Comparison of ENCODE assay signal across 12 cellular contexts in the genomic region with DNA sequence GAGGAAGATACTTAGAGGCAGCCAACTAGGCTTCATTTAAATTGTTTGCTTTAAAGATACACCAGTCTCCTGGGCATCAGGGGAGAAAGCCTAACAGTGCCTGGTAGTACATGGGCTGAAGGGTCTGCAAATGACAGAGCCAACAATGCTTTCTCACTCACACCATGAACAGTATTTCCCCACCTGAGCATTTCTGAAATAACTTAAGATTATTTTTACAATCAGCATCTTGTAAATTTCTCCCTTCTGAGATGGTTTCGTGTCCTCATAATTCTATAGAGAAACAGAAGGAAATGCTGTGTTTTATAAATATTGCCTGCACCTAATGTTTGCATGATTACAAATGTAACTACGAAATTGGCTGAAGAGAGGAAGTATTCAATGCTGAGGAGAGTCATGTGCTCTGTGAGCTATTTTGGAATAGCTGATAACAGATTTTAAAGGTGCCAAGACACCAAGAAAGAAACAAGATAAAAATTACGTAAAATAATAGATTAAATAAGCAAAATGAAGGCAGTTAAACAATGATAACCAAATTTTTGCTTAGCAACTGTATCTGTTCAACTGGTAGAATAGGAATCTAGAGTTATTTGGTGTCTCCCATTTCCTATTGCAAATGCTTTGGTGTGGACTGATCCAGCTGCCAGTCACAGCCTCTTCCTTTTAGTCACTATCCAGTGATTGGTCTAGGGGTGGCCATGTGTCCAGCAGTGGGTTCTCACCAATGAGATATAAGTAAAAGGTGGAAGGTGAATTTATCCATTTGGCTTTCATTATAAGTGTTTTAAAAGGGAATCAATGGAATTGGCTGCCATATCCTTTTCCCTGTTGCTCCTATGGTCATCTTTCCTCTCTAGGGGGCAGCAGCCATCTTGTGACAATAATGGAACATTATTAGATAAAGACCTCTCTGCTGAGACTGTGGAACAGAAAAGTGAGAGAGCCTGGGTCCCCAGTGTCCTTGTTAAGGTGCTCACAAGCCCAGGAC.
DNase-seq lines count a peak whose midpoint lies in the region; ATAC-seq and TF ChIP-seq lines count a peak whose summit lies in the region.
"Had no signal": no experiment of that assay in that cellular context is flagged by ENCODE, and none has a peak within 500 bp of the region (broad histone marks: within the 10 kb centered on the region; RNA-seq: fewer than 3 reads in every experiment).

No MANE protein-coding gene starts in this region.

- no peak overlapping the region for H2AFZ ChIP-seq in KMS-11 (ENCODE audit: low read depth)

- POLR2A ChIA-PET in activated CD8-positive, alpha-beta T cell treated with anti-CD3 and anti-CD28 coated beads, Interleukin-2, amount 10 ng/mL, durations not matched to agents 7 days and 5 days (lab: Charles Lee) = no interaction called here

- H3K36me3 ChIP-seq in KMS-11 (ENCODE audit: insufficient read depth) (no peaks in the 10 kb centered on the region), WERI-Rb-1 (no peaks in the 10 kb centered on the region), kidney epithelial cell (ENCODE audit: control insufficient read depth, insufficient read depth, low read length) (no peaks in the 10 kb centered on the region)
- H3K36me3 ChIP-seq: uterus had no signal

- ATAC-seq in esophagus mucosa = no peak
- no peak for ATAC-seq in activated CD8-positive, alpha-beta T cell treated with anti-CD3 and anti-CD28 coated beads, Interleukin-2, amount 10 ng/mL, durations not matched to agents 7 days and 5 days
- ATAC-seq: activated naive CD8-positive, alpha-beta T cell treated with anti-CD3 and anti-CD28 coated beads, Interleukin-2, amount 50 U/mL, for 24 hours had no signal

- H3K36me3 Mint-ChIP-seq in endothelial cell (ENCODE audit: low read depth, unreplicated experiment) = no peaks in the 10 kb centered on the region
- H3K36me3 Mint-ChIP-seq in activated CD8-positive, alpha-beta T cell treated with anti-CD3 and anti-CD28 coated beads, Interleukin-2, amount 10 ng/mL, durations not matched to agents 7 days and 5 days (ENCODE audit: low read depth) = no peaks in the 10 kb centered on the region

- no peak for TF ChIP-seq POLR2A in lower leg skin (IDR thresholded peaks at IDR 0.05)

- no peak overlapping the region for H3K4me2 ChIP-seq in KMS-11

- no peaks in the 10 kb centered on the region for H3K27me3 Mint-ChIP-seq in endothelial cell (ENCODE audit: unreplicated experiment)
- H3K27me3 Mint-ChIP-seq in activated CD8-positive, alpha-beta T cell treated with anti-CD3 and anti-CD28 coated beads, Interleukin-2, amount 10 ng/mL, durations not matched to agents 7 days and 5 days (ENCODE audit: low read depth) = peaks cover 3% of the 10 kb centered on the region

- H3K27me3 ChIP-seq in KMS-11 (ENCODE audit: insufficient read depth, low read depth) (no peaks in the 10 kb centered on the region), WERI-Rb-1 (ENCODE audit: insufficient read depth, low read depth, severe bottlenecking) (no peaks in the 10 kb centered on the region), kidney epithelial cell (ENCODE audit: control insufficient read depth, insufficient read depth, low read length) (no peaks in the 10 kb centered on the region)
- H3K27me3 ChIP-seq: uterus had no signal

- 64 to 66% methylated on average over 3 of the region's 3 CpGs for WGBS in lower leg skin, 2 donors

- CTCF ChIA-PET in activated CD8-positive, alpha-beta T cell treated with anti-CD3 and anti-CD28 coated beads, Interleukin-2, amount 10 ng/mL, durations not matched to agents 7 days and 5 days (lab: Charles Lee) = interaction anchor here (1.2 kb wide), 1 partner anchor 9 kb away, joined by 3 read pairs; no protein-coding TSS in a partner anchor

- no peaks in the 10 kb centered on the region for H3K4me1 Mint-ChIP-seq in endothelial cell (ENCODE audit: unreplicated experiment)
- no peaks in the 10 kb centered on the region for H3K4me1 Mint-ChIP-seq in activated CD8-positive, alpha-beta T cell treated with anti-CD3 and anti-CD28 coated beads, Interleukin-2, amount 10 ng/mL, durations not matched to agents 7 days and 5 days (ENCODE audit: low read depth)
- H3K4me1 Mint-ChIP-seq: activated naive CD8-positive, alpha-beta T cell treated with anti-CD3 and anti-CD28 coated beads, Interleukin-2, amount 50 U/mL, for 24 hours had no signal

- H3K9me3 ChIP-seq in WERI-Rb-1 (ENCODE audit: severe bottlenecking) = no peaks in the 10 kb centered on the region
- H3K9me3 ChIP-seq: uterus had no signal

- intact Hi-C loops in lower leg skin (cut with DNase I; ENCODE audit: low total_unique reads) = no loop called here

- DNase-seq in DMS53 (lab: John Stamatoyannopoulos, UW) = peak; percentile 81
- peak; percentile 47 for DNase-seq in WERI-Rb-1
- no peak for DNase-seq in kidney epithelial cell (ENCODE audit: low read depth)
- DNase-seq in lower leg skin (ENCODE audit: low spot score in 2 of 2) = no peak
- no peak for DNase-seq in endothelial cell (ENCODE audit: low spot score)
- no peak for DNase-seq in activated CD8-positive, alpha-beta T cell treated with anti-CD3 and anti-CD28 coated beads, Interleukin-2, amount 10 ng/mL, durations not matched to agents 7 days and 5 days
- DNase-seq: activated naive CD8-positive, alpha-beta T cell treated with anti-CD3 and anti-CD28 coated beads, Interleukin-2, amount 50 U/mL, for 24 hours; NCI-H774; uterus had no signal

- no peak overlapping the region for H3K9ac ChIP-seq in KMS-11

- no peak overlapping the region for H3K27ac ChIP-seq in KMS-11
- H3K27ac ChIP-seq in WERI-Rb-1 = no peak overlapping the region
- H3K27ac ChIP-seq: uterus had no signal

- no peaks in the 10 kb centered on the region for H4K20me1 ChIP-seq in KMS-11 (ENCODE audit: insufficient read depth)

- H3K9me3 Mint-ChIP-seq in endothelial cell (ENCODE audit: unreplicated experiment) = no peaks in the 10 kb centered on the region
- no peaks in the 10 kb centered on the region for H3K9me3 Mint-ChIP-seq in activated CD8-positive, alpha-beta T cell treated with anti-CD3 and anti-CD28 coated beads, Interleukin-2, amount 10 ng/mL, durations not matched to agents 7 days and 5 days (ENCODE audit: insufficient read depth)
- H3K9me3 Mint-ChIP-seq: activated naive CD8-positive, alpha-beta T cell treated with anti-CD3 and anti-CD28 coated beads, Interleukin-2, amount 50 U/mL, for 24 hours; neural crest cell had no signal

- no peaks in the 10 kb centered on the region for H3K79me2 ChIP-seq in KMS-11 (ENCODE audit: insufficient read depth, low read depth)

- no peak overlapping the region for H3K4me3 ChIP-seq in KMS-11 (IDR thresholded peaks at IDR 0.05; ENCODE audit: insufficient read depth, low read depth, low read length)
- no peak overlapping the region for H3K4me3 ChIP-seq in WERI-Rb-1 (ENCODE audit: low read depth, low read length)
- no peak overlapping the region for H3K4me3 ChIP-seq in kidney epithelial cell (ENCODE audit: low read depth, low read length)
- no peak overlapping the region for H3K4me3 ChIP-seq in lower leg skin (ENCODE audit: low read depth, poor library complexity, severe bottlenecking)
- H3K4me3 ChIP-seq: uterus had no signal

- H3K4me1 ChIP-seq in KMS-11 (ENCODE audit: low read depth, poor library complexity, severe bottlenecking) = no peaks in the 10 kb centered on the region
- H3K4me1 ChIP-seq: uterus had no signal

- TF ChIP-seq CTCF in KMS-11 (conservative IDR thresholded peaks at IDR 0.05; ENCODE audit: low read depth, low read length) (peak; percentile 32), WERI-Rb-1 (IDR thresholded peaks at IDR 0.05; ENCODE audit: low read depth, low read length) (peak; percentile 31; the same call in 1 of the 2 replicates), kidney epithelial cell (IDR thresholded peaks at IDR 0.05; ENCODE audit: insufficient read depth, low read length, poor library complexity, severe bottlenecking) (peak; percentile 21), lower leg skin (IDR thresholded peaks at IDR 0.05) (no peak), endothelial cell (IDR thresholded peaks at IDR 0.05; ENCODE audit: unreplicated experiment) (no peak)

- no peak overlapping the region for H3K4me3 Mint-ChIP-seq in endothelial cell (ENCODE audit: unreplicated experiment)
- no peak overlapping the region for H3K4me3 Mint-ChIP-seq in activated CD8-positive, alpha-beta T cell treated with anti-CD3 and anti-CD28 coated beads, Interleukin-2, amount 10 ng/mL, durations not matched to agents 7 days and 5 days
- H3K4me3 Mint-ChIP-seq: activated naive CD8-positive, alpha-beta T cell treated with anti-CD3 and anti-CD28 coated beads, Interleukin-2, amount 50 U/mL, for 24 hours; neural crest cell had no signal

- no peak overlapping the region for H3K27ac Mint-ChIP-seq in endothelial cell (ENCODE audit: unreplicated experiment)
- H3K27ac Mint-ChIP-seq in activated CD8-positive, alpha-beta T cell treated with anti-CD3 and anti-CD28 coated beads, Interleukin-2, amount 10 ng/mL, durations not matched to agents 7 days and 5 days = no peak overlapping the region
- H3K27ac Mint-ChIP-seq: activated naive CD8-positive, alpha-beta T cell treated with anti-CD3 and anti-CD28 coated beads, Interleukin-2, amount 50 U/mL, for 24 hours had no signal

Comparison
In these comparisons a context has a peak if more than half of its experiments do, and no peak if none do; other contexts are left out.
1. DNase-seq: peak in DMS53 (single experiment) and WERI-Rb-1 (single experiment); none in kidney epithelial cell (single experiment), lower leg skin (0 of 2), endothelial cell (single experiment) and activated CD8-positive, alpha-beta T cell treated with anti-CD3 and anti-CD28 coated beads, Interleukin-2, amount 10 ng/mL, durations not matched to agents 7 days and 5 days (single experiment).
2. CTCF ChIP-seq: peak in KMS-11 (single experiment), WERI-Rb-1 (single experiment) and kidney epithelial cell (single experiment); none in lower leg skin (0 of 3) and endothelial cell (single experiment).